In the genomic region with DNA sequence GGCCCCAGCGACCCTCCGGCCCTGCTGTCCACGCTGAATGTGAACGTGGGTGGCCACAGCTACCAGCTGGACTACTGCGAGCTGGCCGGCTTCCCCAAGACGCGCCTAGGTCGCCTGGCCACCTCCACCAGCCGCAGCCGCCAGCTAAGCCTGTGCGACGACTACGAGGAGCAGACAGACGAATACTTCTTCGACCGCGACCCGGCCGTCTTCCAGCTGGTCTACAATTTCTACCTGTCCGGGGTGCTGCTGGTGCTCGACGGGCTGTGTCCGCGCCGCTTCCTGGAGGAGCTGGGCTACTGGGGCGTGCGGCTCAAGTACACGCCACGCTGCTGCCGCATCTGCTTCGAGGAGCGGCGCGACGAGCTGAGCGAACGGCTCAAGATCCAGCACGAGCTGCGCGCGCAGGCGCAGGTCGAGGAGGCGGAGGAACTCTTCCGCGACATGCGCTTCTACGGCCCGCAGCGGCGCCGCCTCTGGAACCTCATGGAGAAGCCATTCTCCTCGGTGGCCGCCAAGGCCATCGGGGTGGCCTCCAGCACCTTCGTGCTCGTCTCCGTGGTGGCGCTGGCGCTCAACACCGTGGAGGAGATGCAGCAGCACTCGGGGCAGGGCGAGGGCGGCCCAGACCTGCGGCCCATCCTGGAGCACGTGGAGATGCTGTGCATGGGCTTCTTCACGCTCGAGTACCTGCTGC, we compare ENCODE assay signal across 27 cellular contexts. TPM values are rescaled to one million over a fixed set of nuclear protein-coding genes. Genes with fewer than 3 reads are reported as not detected.
DNase-seq lines count a peak whose midpoint lies in the region; ATAC-seq, FAIRE-seq and TF ChIP-seq lines count a peak whose summit lies in the region.
"Had no signal": no experiment of that assay in that cellular context is flagged by ENCODE, and none has a peak within 500 bp of the region (broad histone marks: within the 10 kb centered on the region; RNA-seq: fewer than 3 reads in every experiment).

No MANE protein-coding gene starts in this region.

- intact Hi-C loops in lower lobe of right lung (cut with DNase I) = no loop called here

- H3K9me3 ChIP-seq in RWPE2 (ENCODE audit: severe bottlenecking) = no peaks in the 10 kb centered on the region
- no peaks in the 10 kb centered on the region for H3K9me3 ChIP-seq in lower lobe of right lung
- H3K9me3 ChIP-seq: BE2C had no signal

- H3K4me1 ChIP-seq in RWPE2 (ENCODE audit: insufficient read depth, poor library complexity, severe bottlenecking) = peaks cover 5% of the 10 kb centered on the region
- no peaks in the 10 kb centered on the region for H3K4me1 ChIP-seq in lower lobe of right lung

- no peaks in the 10 kb centered on the region for H3K36me3 ChIP-seq in RWPE2 (ENCODE audit: low read depth)
- no peaks in the 10 kb centered on the region for H3K36me3 ChIP-seq in lower lobe of right lung

- peaks cover 1% of the 10 kb centered on the region for H3K36me3 Mint-ChIP-seq in chondrocyte (ENCODE audit: low read depth)
- peaks cover 39% of the 10 kb centered on the region for H3K36me3 Mint-ChIP-seq in stimulated activated memory B cell treated with anti-CD40 and anti-IgM and Interleukin-4, amounts not matched to agents 10 μg/mL and 1 μg/mL and 100 μg/mL, for 72 hours
- H3K36me3 Mint-ChIP-seq in T-helper 2 cell treated with Interferon-gamma antibody and Interleukin-4, amounts not matched to agents 5 μg/mL and 100 μg/mL, for 36 hours (ENCODE audit: low read depth) = peaks cover 4% of the 10 kb centered on the region

- DNase-seq in RWPE2 (ENCODE audit: low spot score) (peak; percentile 49), chondrocyte (ENCODE audit: low spot score) (peak; percentile 91), lower lobe of right lung (no peak), HTR-8/SVneo (ENCODE audit: insufficient read length, low spot score) (no peak), coronary artery (ENCODE audit: low spot score) (no peak)
- DNase-seq in T-helper 2 cell treated with Interferon-gamma antibody and Interleukin-4, amounts not matched to agents 5 μg/mL and 100 μg/mL, for 36 hours (ENCODE audit: low spot score) = no peak
- DNase-seq: ACHN; BE2C; C1 segment of cervical spinal cord; CD4-positive, CD25-positive, alpha-beta regulatory T cell; CD8-positive, alpha-beta memory T cell; COR-L47; DMS 273 treated with DMSO at 0.1 percent for 48 hours; DMS53; DND-41; EL; HCEC 1CT had no signal

- no peaks in the 10 kb centered on the region for H3K27me3 ChIP-seq in RWPE2 (ENCODE audit: insufficient read depth, poor library complexity, severe bottlenecking)
- H3K27me3 ChIP-seq in lower lobe of right lung (ENCODE audit: low read depth) = no peaks in the 10 kb centered on the region
- H3K27me3 ChIP-seq: BE2C had no signal

- ATAC-seq in RWPE2 (ENCODE audit: low read depth) = no peak
- ATAC-seq in lower lobe of right lung = peak; percentile 18 to 48
- peak; percentile 20 for ATAC-seq in stimulated activated memory B cell treated with anti-CD40 and anti-IgM and Interleukin-4, amounts not matched to agents 10 μg/mL and 1 μg/mL and 100 μg/mL, for 72 hours
- ATAC-seq in HG03521 (IDR thresholded peaks at IDR 0.05; ENCODE audit: unreplicated experiment) = no peak
- ATAC-seq: GM23338, HepG2 had no signal

- H3K4me1 Mint-ChIP-seq in chondrocyte (ENCODE audit: low read depth) = peaks cover 5% of the 10 kb centered on the region
- H3K4me1 Mint-ChIP-seq in stimulated activated memory B cell treated with anti-CD40 and anti-IgM and Interleukin-4, amounts not matched to agents 10 μg/mL and 1 μg/mL and 100 μg/mL, for 72 hours = no peaks in the 10 kb centered on the region
- no peaks in the 10 kb centered on the region for H3K4me1 Mint-ChIP-seq in T-helper 2 cell treated with Interferon-gamma antibody and Interleukin-4, amounts not matched to agents 5 μg/mL and 100 μg/mL, for 36 hours (ENCODE audit: low read depth)
- H3K4me1 Mint-ChIP-seq: CD4-positive, CD25-positive, alpha-beta regulatory T cell; CD8-positive, alpha-beta memory T cell; IgD-negative memory B cell had no signal

- no peak for FAIRE-seq in HTR-8/SVneo (lab: Jason Lieb, UNC)
- FAIRE-seq: A204.1, GM12892, GM18507, H54, HepG2 had no signal

- TF ChIP-seq CTCF in RWPE2 (IDR thresholded peaks at IDR 0.05; ENCODE audit: poor library complexity, severe bottlenecking) (no peak), chondrocyte (IDR thresholded peaks at IDR 0.05) (no peak), lower lobe of right lung (IDR thresholded peaks at IDR 0.05) (no peak), coronary artery (IDR thresholded peaks at IDR 0.05) (no peak)

- H3K27ac Mint-ChIP-seq in chondrocyte (ENCODE audit: unreplicated experiment) = no peak overlapping the region
- H3K27ac Mint-ChIP-seq in stimulated activated memory B cell treated with anti-CD40 and anti-IgM and Interleukin-4, amounts not matched to agents 10 μg/mL and 1 μg/mL and 100 μg/mL, for 72 hours = no peak overlapping the region
- H3K27ac Mint-ChIP-seq in T-helper 2 cell treated with Interferon-gamma antibody and Interleukin-4, amounts not matched to agents 5 μg/mL and 100 μg/mL, for 36 hours = no peak overlapping the region
- H3K27ac Mint-ChIP-seq: CD4-positive, CD25-positive, alpha-beta regulatory T cell; CD8-positive, alpha-beta memory T cell; GM23338; IgD-negative memory B cell had no signal

- no peaks in the 10 kb centered on the region for H3K9me3 Mint-ChIP-seq in chondrocyte (ENCODE audit: low read depth)
- peaks cover 10% of the 10 kb centered on the region for H3K9me3 Mint-ChIP-seq in stimulated activated memory B cell treated with anti-CD40 and anti-IgM and Interleukin-4, amounts not matched to agents 10 μg/mL and 1 μg/mL and 100 μg/mL, for 72 hours
- H3K9me3 Mint-ChIP-seq in T-helper 2 cell treated with Interferon-gamma antibody and Interleukin-4, amounts not matched to agents 5 μg/mL and 100 μg/mL, for 36 hours = peaks cover 3% of the 10 kb centered on the region
- H3K9me3 Mint-ChIP-seq: GM23338 had no signal

- no peak overlapping the region for H3K4me3 ChIP-seq in RWPE2 (ENCODE audit: severe bottlenecking)
- no peak overlapping the region for H3K4me3 ChIP-seq in lower lobe of right lung
- H3K4me3 ChIP-seq in coronary artery = no peak overlapping the region
- H3K4me3 ChIP-seq: GM23338 had no signal

- no peak overlapping the region for H3K4me3 Mint-ChIP-seq in chondrocyte (ENCODE audit: unreplicated experiment)
- H3K4me3 Mint-ChIP-seq in stimulated activated memory B cell treated with anti-CD40 and anti-IgM and Interleukin-4, amounts not matched to agents 10 μg/mL and 1 μg/mL and 100 μg/mL, for 72 hours = no peak overlapping the region
- H3K4me3 Mint-ChIP-seq in T-helper 2 cell treated with Interferon-gamma antibody and Interleukin-4, amounts not matched to agents 5 μg/mL and 100 μg/mL, for 36 hours = no peak overlapping the region
- H3K4me3 Mint-ChIP-seq: CD4-positive, CD25-positive, alpha-beta regulatory T cell; CD8-positive, alpha-beta memory T cell; GM23338 had no signal

- no peaks in the 10 kb centered on the region for H3K27me3 Mint-ChIP-seq in chondrocyte (ENCODE audit: low read depth)
- H3K27me3 Mint-ChIP-seq in stimulated activated memory B cell treated with anti-CD40 and anti-IgM and Interleukin-4, amounts not matched to agents 10 μg/mL and 1 μg/mL and 100 μg/mL, for 72 hours = no peaks in the 10 kb centered on the region
- H3K27me3 Mint-ChIP-seq in T-helper 2 cell treated with Interferon-gamma antibody and Interleukin-4, amounts not matched to agents 5 μg/mL and 100 μg/mL, for 36 hours (ENCODE audit: low read depth) = no peaks in the 10 kb centered on the region
- H3K27me3 Mint-ChIP-seq: CD4-positive, CD25-positive, alpha-beta regulatory T cell; CD8-positive, alpha-beta memory T cell; IgD-negative memory B cell had no signal

- no peak overlapping the region for H3K27ac ChIP-seq in RWPE2 (ENCODE audit: poor library complexity, severe bottlenecking)
- no peak overlapping the region for H3K27ac ChIP-seq in lower lobe of right lung
- no peak overlapping the region for H3K27ac ChIP-seq in coronary artery

RNA-seq across cellular contexts. Expression of gene KCNV2, which starts 0.8 kb away (rescaled TPM):
- total RNA-seq in chondrocyte (not detected in 3 replicates), lower lobe of right lung (not detected)
- total RNA-seq: CD4-positive, CD25-positive, alpha-beta regulatory T cell; CD8-positive, alpha-beta memory T cell; G401; GM23338; HepG2 had no signal

Comparison
In these comparisons a context has a peak if more than half of its experiments do, and no peak if none do; other contexts are left out.
1. ATAC-seq: peak in lower lobe of right lung (2 of 2) and stimulated activated memory B cell treated with anti-CD40 and anti-IgM and Interleukin-4, amounts not matched to agents 10 μg/mL and 1 μg/mL and 100 μg/mL, for 72 hours (single experiment); none in RWPE2 (single experiment) and HG03521 (single experiment).
2. DNase-seq: peak in RWPE2 (single experiment) and chondrocyte (single experiment); none in lower lobe of right lung (single experiment), HTR-8/SVneo (single experiment), coronary artery (single experiment) and T-helper 2 cell treated with Interferon-gamma antibody and Interleukin-4, amounts not matched to agents 5 μg/mL and 100 μg/mL, for 36 hours (single experiment).